Comparison of ENCODE assay signal across 8 cellular contexts in genomic region chr6:35687658-35688604, GRCh38. TPM values are rescaled to one million over a fixed set of nuclear protein-coding genes. Genes with fewer than 3 reads are reported as not detected.
DNase-seq lines count a peak whose midpoint lies in the region; ATAC-seq and TF ChIP-seq lines count a peak whose summit lies in the region.

No MANE protein-coding gene starts in this region.

- POLR2A ChIA-PET in A673 (lab: Charles Lee; ENCODE audit: low non-redundant PET), result interaction anchor here (0.8 kb wide), 1 partner anchor 149 kb away, joined by 5 read pairs; no protein-coding TSS in a partner anchor

- no peaks in the 10 kb centered on the region for H3K36me3 ChIP-seq in A673 (ENCODE audit: insufficient read depth, low read length, poor library complexity, severe bottlenecking)

- ATAC-seq in GM18858 (IDR thresholded peaks at IDR 0.05; ENCODE audit: unreplicated experiment) (peak; percentile 17), HG03060 (IDR thresholded peaks at IDR 0.05; ENCODE audit: low read depth, unreplicated experiment) (peak; percentile 11), esophagus mucosa (peak; percentile 72)

- intact Hi-C loops in A673 (cut with micrococcal nuclease; ENCODE audit: unreplicated experiment), result loop anchor here (2.0 kb wide), 1 partner anchor 39 kb away; no protein-coding TSS in a partner anchor

- no peak for TF ChIP-seq CTCF in A673 (conservative IDR thresholded peaks at IDR 0.05; ENCODE audit: low read depth, low read length)

- H3K4me3 ChIP-seq in A673 (ENCODE audit: low read depth, low read length, poor library complexity, severe bottlenecking), result peak overlapping the region; percentile 67

- peak; percentile 57 for DNase-seq in A673 (ENCODE audit: low spot score)
- peak; percentile 48 for DNase-seq in NCI-H69 (lab: John Stamatoyannopoulos, UW)
- peak; percentile 45 for DNase-seq in activated T-cell treated with anti-CD3 and anti-CD28 coated beads for 24 hours (ENCODE audit: low read depth)
- peak; percentile 70 for DNase-seq in myocyte (ENCODE audit: low read depth)
- peak; percentile 56 for DNase-seq in stimulated activated naive CD4-positive, alpha-beta T cell treated with Interleukin-2 at 50 U/mL for 16 hours (lab: John Stamatoyannopoulos, UW)

- no TSS peak for BruUV-seq in A673 (replicated peaks; lab: Mats Ljungman, UMichigan)

- no peaks in the 10 kb centered on the region for H3K27me3 ChIP-seq in A673 (replicated peaks; ENCODE audit: insufficient read depth, low read depth, low read length, poor library complexity)

- no peak overlapping the region for H3K27ac ChIP-seq in A673 (ENCODE audit: low read depth, low read length, poor library complexity, severe bottlenecking)

- no peaks in the 10 kb centered on the region for H3K9me3 ChIP-seq in A673 (ENCODE audit: low read depth, low read length, poor library complexity, severe bottlenecking)

- CTCF ChIA-PET in A673 (lab: Charles Lee), result interaction anchor here (0.6 kb wide), 1 partner anchor 237 kb away, joined by 5 read pairs; no protein-coding TSS in a partner anchor

- H3K4me1 ChIP-seq in A673 (ENCODE audit: insufficient read depth, low read length, poor library complexity, severe bottlenecking), result peaks cover 9% of the 10 kb centered on the region

RNA-seq across cellular contexts. Expression of gene FKBP5, which starts 0.8 kb away (rescaled TPM):
- total RNA-seq in A673 (2021) (20.4 and 26.2 TPM in 2 replicates), esophagus mucosa (65.5 TPM), myocyte (10.3 and 13.4 TPM in 2 replicates)
- 11.7 TPM for polyA plus RNA-seq in myocyte (2012)

RNA-seq across cellular contexts. Expression of gene ARMC12, which starts 48.9 kb away (rescaled TPM):
- 0.74 and 1.0 TPM in 2 replicates for total RNA-seq in A673 (2021)
- total RNA-seq in esophagus mucosa, result not detected
- 0.16 and 0.37 TPM in 2 replicates for total RNA-seq in myocyte
- 0.32 TPM for polyA plus RNA-seq in myocyte (2012)

Comparison
In these comparisons a context has a peak if more than half of its experiments do, and no peak if none do; other contexts are left out.
1. ATAC-seq: peak in every context shown above with its lines; median percentile 72 in esophagus mucosa; 17 in GM18858; 11 in HG03060.